In genomic region chr3:11136871-11137626, GRCh38 we compare ENCODE assay signal across 8 cellular contexts. TPM values are rescaled to one million over a fixed set of nuclear protein-coding genes. Genes with fewer than 3 reads are reported as not detected.
DNase-seq lines count a peak whose midpoint lies in the region; ATAC-seq and TF ChIP-seq lines count a peak whose summit lies in the region.

No MANE protein-coding gene starts in this region.

- WGBS in prostate gland: 66% methylated on average over 21 of the region's 21 CpGs

- H3K4me1 ChIP-seq in prostate gland (replicated peaks): no peaks in the 10 kb centered on the region

- peaks cover 4% of the 10 kb centered on the region for H3K4me1 Mint-ChIP-seq in T-helper 17 cell

- H3K27me3 ChIP-seq in prostate gland (replicated peaks; ENCODE audit: insufficient read depth): no peaks in the 10 kb centered on the region

- ATAC-seq in T-helper 17 cell (no peak), HG02938 (IDR thresholded peaks at IDR 0.05; ENCODE audit: unreplicated experiment) (no peak), GM19035 (IDR thresholded peaks at IDR 0.05; ENCODE audit: unreplicated experiment) (no peak), HG02759 (IDR thresholded peaks at IDR 0.05; ENCODE audit: unreplicated experiment) (no peak)

- no peak overlapping the region for H3K4me3 Mint-ChIP-seq in T-helper 17 cell

- no peak overlapping the region for H3K27ac Mint-ChIP-seq in T-helper 17 cell

- H3K9me3 ChIP-seq in prostate gland (no peaks in the 10 kb centered on the region), T-helper 17 cell (ENCODE audit: control insufficient read depth, low read length, poor library complexity, severe bottlenecking) (no peaks in the 10 kb centered on the region)

- H3K27me3 Mint-ChIP-seq in T-helper 17 cell: no peaks in the 10 kb centered on the region

- intact Hi-C loops in prostate gland (cut with DNase I): no loop called here

- H3K36me3 Mint-ChIP-seq in T-helper 17 cell (ENCODE audit: low read depth): peaks cover 2% of the 10 kb centered on the region

- no peak for TF ChIP-seq CTCF in prostate gland (IDR thresholded peaks at IDR 0.05)

- no peak overlapping the region for H3K4me3 ChIP-seq in prostate gland

- no peaks in the 10 kb centered on the region for H3K36me3 ChIP-seq in prostate gland

- no peak for TF ChIP-seq POLR2A in prostate gland (IDR thresholded peaks at IDR 0.05)

- DNase-seq in EL (peak; percentile 100), RPMI7951 (ENCODE audit: low read depth) (peak; percentile 100), fibroblast of peridontal ligament (ENCODE audit: extremely low read depth) (peak; percentile 100), prostate gland (ENCODE audit: low spot score) (peak; percentile 21), T-helper 17 cell (no peak)

- no peak overlapping the region for H3K27ac ChIP-seq in prostate gland

RNA-seq across cellular contexts. Expression of gene HRH1, which starts 17.2 kb away (rescaled TPM):
- 18.8 and 22.6 TPM in 2 replicates for total RNA-seq in RPMI7951 (2014; rRNA removed; shearing (Covaris generic))
- 1 to 10 TPM in 1 of 2 donors, under 1 TPM in 1; 0.50 to 5.9 TPM for total RNA-seq in prostate gland
- total RNA-seq in T-helper 17 cell: not detected

Comparison
In these comparisons a context has a peak if more than half of its experiments do, and no peak if none do; other contexts are left out.
1. DNase-seq: peak in EL (single experiment), RPMI7951 (single experiment), fibroblast of peridontal ligament (single experiment) and prostate gland (single experiment); none in T-helper 17 cell (0 of 3).